ENCODE assay signal across 9 cellular contexts in the genomic region with DNA sequence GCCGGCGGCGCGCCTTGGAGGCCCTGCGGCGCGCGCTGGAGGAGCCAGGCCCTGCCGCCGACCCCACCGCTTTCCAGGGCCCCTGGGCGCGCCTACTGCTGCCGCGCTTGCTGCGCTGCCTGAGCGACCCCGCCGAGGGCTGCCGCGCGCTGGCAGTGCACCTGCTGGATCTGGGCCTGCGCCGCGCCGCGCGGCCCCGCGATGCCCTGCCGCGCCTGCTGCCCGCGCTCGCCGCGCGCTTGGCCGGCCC. TPM values are rescaled to one million over a fixed set of nuclear protein-coding genes. Genes with fewer than 3 reads are reported as not detected.
DNase-seq lines count a peak whose midpoint lies in the region; ATAC-seq, FAIRE-seq and TF ChIP-seq lines count a peak whose summit lies in the region.
"Had no signal": no experiment of that assay in that cellular context is flagged by ENCODE, and none has a peak within 500 bp of the region (broad histone marks: within the 10 kb centered on the region; RNA-seq: fewer than 3 reads in every experiment).

No MANE protein-coding gene starts in this region.

- peaks cover 72% of the 10 kb centered on the region for H3K79me2 ChIP-seq in PC-3 (ENCODE audit: low read length)

- no peak for FAIRE-seq in A549 (lab: Jason Lieb, UNC)
- FAIRE-seq: frontal cortex had no signal

- H3K4me1 Mint-ChIP-seq in stimulated activated effector memory CD8-positive, alpha-beta T cell treated with anti-CD3 and anti-CD28 coated beads, Interleukin-12 subunit alpha, Interleukin-12 subunit beta, amount 100 ng/mL, for 72 hours: peaks cover 24% of the 10 kb centered on the region
- H3K4me1 Mint-ChIP-seq in activated CD4-positive, alpha-beta memory T cell treated with anti-CD3 and anti-CD28 coated beads, Interleukin-2, amount 10 ng/mL, durations not matched to agents 7 days and 5 days: peaks cover 27% of the 10 kb centered on the region

- H3K9me2 ChIP-seq in PC-3 (replicated peaks; ENCODE audit: low read length): no peaks in the 10 kb centered on the region

- BruUV-seq in PC-3 (replicated peaks; lab: Mats Ljungman, UMichigan): no TSS peak

- no peak for TF ChIP-seq RAD21 in A549 (conservative IDR thresholded peaks at IDR 0.05 in 1 of 2, IDR thresholded peaks at IDR 0.05 in 1 of 2)

- no peaks in the 10 kb centered on the region for H3F3A ChIP-seq in PC-3 (ENCODE audit: low read length, unreplicated experiment)

- H3K9ac ChIP-seq in PC-3 (ENCODE audit: low read length): peak overlapping the region; percentile 83

- peaks cover 16% of the 10 kb centered on the region for H3K36me3 Mint-ChIP-seq in stimulated activated effector memory CD8-positive, alpha-beta T cell treated with anti-CD3 and anti-CD28 coated beads, Interleukin-12 subunit alpha, Interleukin-12 subunit beta, amount 100 ng/mL, for 72 hours
- peaks cover 46% of the 10 kb centered on the region for H3K36me3 Mint-ChIP-seq in activated CD4-positive, alpha-beta memory T cell treated with anti-CD3 and anti-CD28 coated beads, Interleukin-2, amount 10 ng/mL, durations not matched to agents 7 days and 5 days (ENCODE audit: low read depth)

- WGBS in A549 (ENCODE audit: missing lambda C conversion rate): 0% methylated on average over 3 of the region's 39 CpGs
- no CpG with 5 or more reads among the region's 39 CpGs for WGBS in gastroesophageal sphincter (ENCODE audit: low coverage in 1 of 2), 2 donors

- TF ChIP-seq CTCF in A549 (IDR thresholded peaks at IDR 0.05) (no peak), PC-3 (conservative IDR thresholded peaks at IDR 0.05; ENCODE audit: low read depth, low read length) (no peak), gastroesophageal sphincter (IDR thresholded peaks at IDR 0.05) (no peak)

- peak overlapping the region; percentile 85 for H3K4me3 ChIP-seq in A549
- H3K4me3 ChIP-seq in PC-3 (ENCODE audit: low read length): peak overlapping the region; percentile 77
- peak overlapping the region; percentile 64 to 95 for H3K4me3 ChIP-seq in gastroesophageal sphincter

- no peaks in the 10 kb centered on the region for H3K27me3 Mint-ChIP-seq in activated CD4-positive, alpha-beta memory T cell treated with anti-CD3 and anti-CD28 coated beads, Interleukin-2, amount 10 ng/mL, durations not matched to agents 7 days and 5 days

- H3K27me3 ChIP-seq in PC-3 (ENCODE audit: low read length) (no peaks in the 10 kb centered on the region), gastroesophageal sphincter (no peaks in the 10 kb centered on the region)

- peak overlapping the region; percentile 84 for H3K4me2 ChIP-seq in A549
- H3K4me2 ChIP-seq in PC-3 (ENCODE audit: low read length): peak overlapping the region; percentile 76; the same call in 1 of the 2 replicates

- POLR2A ChIA-PET in A549 (lab: Yijun Ruan, JAX) (no interaction called here), PC-3 (lab: Charles Lee; ENCODE audit: unreplicated experiment) (no interaction called here)
- POLR2A ChIA-PET in activated CD4-positive, alpha-beta memory T cell treated with anti-CD3 and anti-CD28 coated beads, Interleukin-2, amount 10 ng/mL, durations not matched to agents 7 days and 5 days (lab: Charles Lee): interaction anchor here (1.0 to 1.3 kb wide), 5 partner anchors 108 to 141 kb away, joined by 3 to 10 read pairs (median 4); no protein-coding TSS in a partner anchor

- no peak overlapping the region for H3K27ac Mint-ChIP-seq in stimulated activated effector memory CD8-positive, alpha-beta T cell treated with anti-CD3 and anti-CD28 coated beads, Interleukin-12 subunit alpha, Interleukin-12 subunit beta, amount 100 ng/mL, for 72 hours
- H3K27ac Mint-ChIP-seq in activated CD4-positive, alpha-beta memory T cell treated with anti-CD3 and anti-CD28 coated beads, Interleukin-2, amount 10 ng/mL, durations not matched to agents 7 days and 5 days: no peak overlapping the region

- no peaks in the 10 kb centered on the region for H4K20me1 ChIP-seq in PC-3 (ENCODE audit: low read length)

- ATAC-seq in A549 (peak; percentile 22 to 33; a peak in 4 of 6 replicates), GM21390 (IDR thresholded peaks at IDR 0.05; ENCODE audit: unreplicated experiment) (peak; percentile 21), PC-3 (peak; percentile 28; the same call in 1 of the 2 replicates), gastroesophageal sphincter (peak; percentile 38)
- ATAC-seq in stimulated activated effector memory CD8-positive, alpha-beta T cell treated with anti-CD3 and anti-CD28 coated beads, Interleukin-12 subunit alpha, Interleukin-12 subunit beta, amount 100 ng/mL, for 72 hours: peak; percentile 40

- DNase-seq in A549 (ENCODE audit: low read depth in 1 of 2, low spot score in 1 of 2) (no peak), PC-3 (no peak), NCI-H226 (no peak)
- no peak for DNase-seq in stimulated activated effector memory CD8-positive, alpha-beta T cell treated with anti-CD3 and anti-CD28 coated beads, Interleukin-12 subunit alpha, Interleukin-12 subunit beta, amount 100 ng/mL, for 72 hours (ENCODE audit: low spot score in 2 of 2)
- no peak for DNase-seq in activated effector memory CD4-positive, alpha-beta T cell treated with Interleukin-2 at 50 U/mL for 16 hours
- no peak for DNase-seq in activated CD4-positive, alpha-beta memory T cell treated with anti-CD3 and anti-CD28 coated beads, Interleukin-2, amount 10 ng/mL, durations not matched to agents 7 days and 5 days

- H3K36me3 ChIP-seq in PC-3 (ENCODE audit: low read depth, low read length): peaks cover 33% of the 10 kb centered on the region
- H3K36me3 ChIP-seq in gastroesophageal sphincter: peaks cover 0 to 31% of the 10 kb centered on the region in 2 donors

- H2AFZ ChIP-seq in PC-3 (ENCODE audit: low read length): peak overlapping the region; percentile 64; the same call in 1 of the 2 replicates

- TF ChIP-seq POLR2A in A549 (IDR thresholded peaks at IDR 0.05; ENCODE audit: low read length) (no peak), gastroesophageal sphincter (IDR thresholded peaks at IDR 0.05) (no peak)

- intact Hi-C loops in PC-3 (cut with micrococcal nuclease): loop anchor here (2.0 to 5.0 kb wide), 2 partner anchors 86 to 209 kb away; partner anchors contain the start of gene PDGFA

- peaks cover 42% of the 10 kb centered on the region for H3K9me3 ChIP-seq in A549
- 0 out of 2 replicates have a peak, but pooled peaks cover 3% of the 10 kb centered on the region for H3K9me3 ChIP-seq in PC-3 (ENCODE audit: low read length)
- no peaks in the 10 kb centered on the region for H3K9me3 ChIP-seq in gastroesophageal sphincter

- peak overlapping the region; percentile 91 to 98 for H3K27ac ChIP-seq in A549
- no peak overlapping the region; the same call in 1 of the 2 replicates for H3K27ac ChIP-seq in PC-3 (ENCODE audit: low read length)
- H3K27ac ChIP-seq in gastroesophageal sphincter: peak overlapping the region in 3 of 4 donors; percentile 82 to 85 (median 85)

- H3K4me3 Mint-ChIP-seq in stimulated activated effector memory CD8-positive, alpha-beta T cell treated with anti-CD3 and anti-CD28 coated beads, Interleukin-12 subunit alpha, Interleukin-12 subunit beta, amount 100 ng/mL, for 72 hours: peak overlapping the region; percentile 72
- H3K4me3 Mint-ChIP-seq in activated CD4-positive, alpha-beta memory T cell treated with anti-CD3 and anti-CD28 coated beads, Interleukin-2, amount 10 ng/mL, durations not matched to agents 7 days and 5 days: no peak overlapping the region

- no peaks in the 10 kb centered on the region for H3K9me3 Mint-ChIP-seq in stimulated activated effector memory CD8-positive, alpha-beta T cell treated with anti-CD3 and anti-CD28 coated beads, Interleukin-12 subunit alpha, Interleukin-12 subunit beta, amount 100 ng/mL, for 72 hours
- peaks cover 12% of the 10 kb centered on the region for H3K9me3 Mint-ChIP-seq in activated CD4-positive, alpha-beta memory T cell treated with anti-CD3 and anti-CD28 coated beads, Interleukin-2, amount 10 ng/mL, durations not matched to agents 7 days and 5 days

- CTCF ChIA-PET in A549 (lab: Yijun Ruan, JAX): no interaction called here
- CTCF ChIA-PET in PC-3 (lab: Charles Lee): no interaction called here
- CTCF ChIA-PET in activated CD4-positive, alpha-beta memory T cell treated with anti-CD3 and anti-CD28 coated beads, Interleukin-2, amount 10 ng/mL, durations not matched to agents 7 days and 5 days (lab: Charles Lee): no interaction called here

- H3K4me1 ChIP-seq in A549 (peaks cover 9% of the 10 kb centered on the region; the same call in 2 of the 3 replicates), PC-3 (ENCODE audit: insufficient read depth, low read length) (peaks cover 22% of the 10 kb centered on the region), gastroesophageal sphincter (peaks cover 0 to 50% (median 18%) of the 10 kb centered on the region in 3 donors)

- TF ChIP-seq EP300 in A549 (IDR thresholded peaks at IDR 0.05): no peak
- no peak for TF ChIP-seq EP300 in gastroesophageal sphincter (IDR thresholded peaks at IDR 0.05)

TF ChIP-seq in A549, 52 proteins besides CTCF, POLR2A, EP300 and RAD21:
- peak; percentile 1 to 11; a peak in 2 of 5 replicates for TF ChIP-seq JUN (IDR thresholded peaks at IDR 0.05)
- no peak for TF ChIP-seq HES2 (IDR thresholded peaks at IDR 0.05)

RNA-seq across cellular contexts. Expression of gene DNAAF5, which starts 0.3 kb away (rescaled TPM):
- polyA plus RNA-seq in A549 (2011; rRNA removed) (27.8 and 28.0 TPM in 2 replicates), A549 (2017; fragmentation: RNase III; extraction: RNeasy Plus Mini Kit Qiagen cat#74134 plus additional on column Dnase treatment) (34.4 to 35.4 TPM (median 34.7 TPM) in 3 replicates)
- 89.0 and 108 TPM in 2 replicates for polyA plus RNA-seq in A549 (2012; cell fraction: cytosol; rRNA removed)
- 139 and 202 TPM in 2 replicates for polyA plus RNA-seq in A549 (2012; cell fraction: nucleus; rRNA removed)
- polyA minus RNA-seq in A549 (2011; rRNA and poly(A)+ RNA removed): 40.3 and 72.1 TPM in 2 replicates
- total RNA-seq in PC-3 (2014; rRNA removed) (66.3 and 73.7 TPM in 2 replicates), gastroesophageal sphincter (10 to 100 TPM; 17.4 to 36.4 (median 21.7) TPM)
- 10 to 100 TPM; 16.8 to 19.7 TPM for total RNA-seq in activated CD4-positive, alpha-beta memory T cell treated with anti-CD3 and anti-CD28 coated beads, Interleukin-2, amount 10 ng/mL, durations not matched to agents 7 days and 5 days

RNA-seq across cellular contexts. Expression of gene PRKAR1B, which starts 0.3 kb away (rescaled TPM):
- polyA plus RNA-seq in A549 (2011; rRNA removed): 8.5 and 10.1 TPM in 2 replicates
- 16.8 and 20.8 TPM in 2 replicates for polyA plus RNA-seq in A549 (2012; cell fraction: cytosol; rRNA removed)
- 24.3 and 24.6 TPM in 2 replicates for polyA plus RNA-seq in A549 (2012; cell fraction: nucleus; rRNA removed)
- polyA plus RNA-seq in A549 (2017; fragmentation: RNase III; extraction: RNeasy Plus Mini Kit Qiagen cat#74134 plus additional on column Dnase treatment): 32.0 to 35.7 TPM (median 33.7 TPM) in 3 replicates
- 17.2 and 19.1 TPM in 2 replicates for polyA minus RNA-seq in A549 (2011; rRNA and poly(A)+ RNA removed)
- total RNA-seq in PC-3 (2014; rRNA removed): 15.6 and 19.1 TPM in 2 replicates
- 10 to 100 TPM; 11.6 to 39.1 (median 24.8) TPM for total RNA-seq in gastroesophageal sphincter
- total RNA-seq in activated CD4-positive, alpha-beta memory T cell treated with anti-CD3 and anti-CD28 coated beads, Interleukin-2, amount 10 ng/mL, durations not matched to agents 7 days and 5 days: 10 to 100 TPM; 13.1 to 13.4 TPM
